Comparison of ENCODE assay signal across 8 cellular contexts in genomic region chr19:10870955-10871603, GRCh38. TPM values are rescaled to one million over a fixed set of nuclear protein-coding genes. Genes with fewer than 3 reads are reported as not detected.
DNase-seq lines count a peak whose midpoint lies in the region; ATAC-seq and TF ChIP-seq lines count a peak whose summit lies in the region.

CARM1 (plus strand) TSS chr19:10871553; CDS start chr19:10871703, 150 bp downstream.

- H3K4me3 ChIP-seq in Panc1 (ENCODE audit: low read depth in 2 of 2, low read length in 2 of 2) (peak within 1 kb of the TSS; percentile 62 to 63), esophagus (ENCODE audit: low read depth in 1 of 2, low read length in 2 of 2) (peak within 1 kb of the TSS; percentile 78 to 80), muscle layer of duodenum (ENCODE audit: low read depth in 1 of 2, low read length in 2 of 2) (peak within 1 kb of the TSS; percentile 72 to 75)

- no peaks in the 10 kb centered on the region for H3K9me3 ChIP-seq in KOPT-K1 (ENCODE audit: insufficient read depth, low read length, poor library complexity, severe bottlenecking)
- no peaks in the 10 kb centered on the region for H3K9me3 ChIP-seq in Panc1 (ENCODE audit: control insufficient read depth, insufficient read depth, low read depth, low read length)
- no peaks in the 10 kb centered on the region for H3K9me3 ChIP-seq in esophagus (ENCODE audit: control insufficient read depth in 2 of 2, insufficient read depth in 1 of 2, low read depth in 1 of 2, low read length in 1 of 2)
- H3K9me3 ChIP-seq in muscle layer of duodenum (ENCODE audit: control insufficient read depth in 1 of 2, low read length in 2 of 2) = no peaks in the 10 kb centered on the region

- WGBS in esophagus, 2 donors = 0% methylated on average over 28 to 99 of the region's 99 CpGs

- H3K27me3 ChIP-seq in Panc1 (ENCODE audit: control insufficient read depth, insufficient read depth, low read length) = no peaks in the 10 kb centered on the region
- no peaks in the 10 kb centered on the region for H3K27me3 ChIP-seq in esophagus (ENCODE audit: control insufficient read depth in 1 of 2, insufficient read depth in 2 of 2, low read length in 2 of 2)
- no peaks in the 10 kb centered on the region for H3K27me3 ChIP-seq in muscle layer of duodenum (ENCODE audit: low read depth, low read length)

- no peaks in the 10 kb centered on the region for H3K36me3 ChIP-seq in KOPT-K1 (ENCODE audit: insufficient read depth, low read length)
- peaks cover 4% of the 10 kb centered on the region; the same call in 1 of the 2 replicates for H3K36me3 ChIP-seq in Panc1 (ENCODE audit: control insufficient read depth, insufficient read depth, low read length)
- no peaks in the 10 kb centered on the region for H3K36me3 ChIP-seq in esophagus (ENCODE audit: control insufficient read depth in 2 of 2, insufficient read depth in 2 of 2, low read length in 1 of 2)
- H3K36me3 ChIP-seq in muscle layer of duodenum (ENCODE audit: control insufficient read depth in 1 of 2, insufficient read depth in 2 of 2, low read length in 2 of 2) = no peaks in the 10 kb centered on the region

- H3K4me3 Mint-ChIP-seq in activated T-cell treated with anti-CD3 and anti-CD28 coated beads, Interleukin-2, amount 50 U/mL, for 4 hours = peak within 1 kb of the TSS; percentile 88

- DNase-seq in DMS79 treated with DMSO at 0.1 percent for 48 hours (lab: John Stamatoyannopoulos, UW) = peak; percentile 99
- no peak for DNase-seq in Panc1 (ENCODE audit: low read depth, low spot score)
- peak; percentile 99 for DNase-seq in activated T-cell treated with anti-CD3 and anti-CD28 coated beads, Interleukin-2, amount 50 U/mL, for 4 hours
- peak; percentile 98 for DNase-seq in stimulated activated CD8-positive, alpha-beta memory T cell treated with anti-CD3 and anti-CD28 coated beads, Interleukin-7, amount 100 ng/mL, for 24 hours (ENCODE audit: low read depth)

- ATAC-seq in GM21786 (IDR thresholded peaks at IDR 0.05; ENCODE audit: unreplicated experiment) = peak; percentile 77
- ATAC-seq in Panc1 = peak; percentile 94
- ATAC-seq in activated T-cell treated with anti-CD3 and anti-CD28 coated beads, Interleukin-2, amount 50 U/mL, for 4 hours = peak; percentile 90

- peaks cover 28% of the 10 kb centered on the region for H3K4me1 Mint-ChIP-seq in activated T-cell treated with anti-CD3 and anti-CD28 coated beads, Interleukin-2, amount 50 U/mL, for 4 hours (ENCODE audit: low read depth)

- H3K27ac ChIP-seq in KOPT-K1 (ENCODE audit: low read depth, low read length, poor library complexity, severe bottlenecking) (peak within 1 kb of the TSS; percentile 76), Panc1 (ENCODE audit: low read length) (peak within 1 kb of the TSS; percentile 89), esophagus (ENCODE audit: low read depth in 2 of 2, low read length in 1 of 2) (peak within 1 kb of the TSS; percentile 83 to 92), muscle layer of duodenum (ENCODE audit: low read length) (peak within 1 kb of the TSS; percentile 63)

- POLR2A ChIA-PET in Panc1 (lab: Charles Lee) = interaction anchor here (0.6 kb wide), 2 partner anchors 201 to 224 kb away, joined by 5 to 7 read pairs; no protein-coding TSS in a partner anchor

- CTCF ChIA-PET in Panc1 (lab: Charles Lee) = interaction anchor here (0.5 to 0.6 kb wide), 3 partner anchors 12 to 111 kb away, joined by 3 to 7 read pairs (median 4); no protein-coding TSS in a partner anchor

- no peaks in the 10 kb centered on the region for H3K4me1 ChIP-seq in Panc1 (ENCODE audit: control insufficient read depth, insufficient read depth, low read length)
- no peaks in the 10 kb centered on the region for H3K4me1 ChIP-seq in esophagus (ENCODE audit: control insufficient read depth in 2 of 2, insufficient read depth in 2 of 2, low read length in 1 of 2)
- peaks cover 0 to 11% of the 10 kb centered on the region in 2 donors for H3K4me1 ChIP-seq in muscle layer of duodenum (ENCODE audit: control insufficient read depth in 1 of 2, insufficient read depth in 2 of 2, low read length in 2 of 2)

- BruUV-seq in Panc1 (replicated peaks; lab: Mats Ljungman, UMichigan) = no TSS peak

- H3K27me3 Mint-ChIP-seq in activated T-cell treated with anti-CD3 and anti-CD28 coated beads, Interleukin-2, amount 50 U/mL, for 4 hours (ENCODE audit: low read depth) = no peaks in the 10 kb centered on the region

- in situ Hi-C loops in Panc1 (cut with HindIII; ENCODE audit: low pct_unique_long_range_greater_than_20kb, low sequenced_read_pairs) = no loop called here

- peak; percentile 89 for TF ChIP-seq CTCF in Panc1 (IDR thresholded peaks at IDR 0.05)

- no peaks in the 10 kb centered on the region for H3K36me3 Mint-ChIP-seq in activated T-cell treated with anti-CD3 and anti-CD28 coated beads, Interleukin-2, amount 50 U/mL, for 4 hours (ENCODE audit: insufficient read depth)

- intact Hi-C loops in Panc1 (cut with micrococcal nuclease; ENCODE audit: unreplicated experiment) = no loop called here

- no peaks in the 10 kb centered on the region for H3K9me3 Mint-ChIP-seq in activated T-cell treated with anti-CD3 and anti-CD28 coated beads, Interleukin-2, amount 50 U/mL, for 4 hours

RNA-seq across cellular contexts. Expression of gene CARM1, which starts in this region (rescaled TPM):
- total RNA-seq in Panc1 (2021; ENCODE audit: unreplicated experiment) = 44.9 TPM
- 64.9 TPM for polyA plus RNA-seq in Panc1 (2012; ENCODE audit: insufficient read length)
- 10 to 100 TPM; 74.2 to 86.7 (median 75.5) TPM for total RNA-seq in activated T-cell treated with anti-CD3 and anti-CD28 coated beads, Interleukin-2, amount 50 U/mL, for 4 hours
- polyA plus RNA-seq in esophagus = 10 to 100 TPM; 28.5 to 35.7 TPM
